1 cellular context compared by ENCODE assay signal in genomic region chr21:44454058-44454457, GRCh38.
TF ChIP-seq lines count a peak whose summit lies in the region.

No MANE protein-coding gene starts in this region.

TF ChIP-seq in GM23338, 12 proteins besides CTCF, POLR2A, EP300 and RAD21 (continued from another document):
- no peak for TF ChIP-seq ZNF462 (CRISPR knock-in tag; IDR thresholded peaks at IDR 0.05)
